In the genomic region with DNA sequence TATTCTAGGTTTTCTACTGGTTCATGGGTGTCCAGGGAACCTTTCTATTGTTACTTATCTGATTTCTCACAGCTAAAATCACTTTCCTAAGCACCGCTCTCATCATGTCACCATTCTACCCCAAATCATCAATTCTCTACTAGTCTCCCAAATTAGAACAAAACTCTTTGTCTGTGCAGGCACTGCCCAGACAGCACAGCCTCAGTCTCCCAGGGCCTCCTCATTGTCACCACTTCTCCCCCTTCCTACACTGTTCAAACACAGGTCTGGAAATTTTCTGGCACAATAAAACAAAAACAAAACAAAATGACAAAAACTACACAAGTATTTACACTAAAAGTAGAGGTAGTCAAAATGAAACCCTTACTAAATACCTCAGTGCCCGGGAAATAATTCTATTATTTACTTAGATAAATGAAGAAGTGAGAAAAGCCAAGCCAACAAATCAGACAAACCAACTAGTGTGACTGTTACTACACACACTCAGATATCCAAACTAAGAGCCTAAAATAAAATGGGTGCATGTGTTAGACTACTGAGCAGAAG, we compare ENCODE assay signal across 19 cellular contexts.
A peak's percentile ranks its signal among the peaks of the same experiment; 100 is the strongest.
DNase-seq lines count a peak whose midpoint lies in the region; ATAC-seq and TF ChIP-seq lines count a peak whose summit lies in the region.
"Had no signal": no experiment of that assay in that cellular context is flagged by ENCODE, and none has a peak within 500 bp of the region (broad histone marks: within the 10 kb centered on the region; RNA-seq: fewer than 3 reads in every experiment).

No MANE protein-coding gene starts in this region.

- no peaks in the 10 kb centered on the region for H3K9me3 Mint-ChIP-seq in activated T-cell treated with anti-CD3 and anti-CD28 coated beads, Interleukin-2, amount 50 U/mL, for 72 hours
- H3K9me3 Mint-ChIP-seq: activated T-helper 1 cell treated with anti-CD3 and anti-CD28 coated beads, Interleukin-12 subunit alpha, Interleukin-12 subunit beta, Interleukin-2, Interleukin-4 antibody, amounts not matched to agents 30 ng/mL and 10 ng/mL and 1 ng/mL, durations not matched to agents 14 hours and 24 hours and 36 hours; nephron had no signal

- DNase-seq in activated T-cell treated with anti-CD3 and anti-CD28 coated beads, Interleukin-2, amount 50 U/mL, for 72 hours = no peak
- DNase-seq in activated T-cell treated with anti-CD3 and anti-CD28 coated beads, Interleukin-2, amount 50 U/mL, for 1 hour = no peak
- DNase-seq in T-helper 17 cell (no peak), esophagus muscularis mucosa (ENCODE audit: extremely low spot score) (no peak), NOMO-1 treated with dmso at 0.1 percent for 144 hours (lab: John Stamatoyannopoulos, UW; ENCODE audit: unreplicated experiment) (no peak)
- DNase-seq in activated T-cell treated with anti-CD3 and anti-CD28 coated beads, Interleukin-2, amount 50 U/mL, for 48 hours = no peak
- DNase-seq: 8988T, cortex of kidney, H7, left ventricle myocardium inferior, NCI-H1092, NCI-H446, sigmoid colon, T-helper 1 cell had no signal

- peak overlapping the region; percentile 5 for H3K27ac Mint-ChIP-seq in activated T-cell treated with anti-CD3 and anti-CD28 coated beads, Interleukin-2, amount 50 U/mL, for 72 hours
- peak overlapping the region; percentile 72 for H3K27ac Mint-ChIP-seq in T-helper 17 cell
- H3K27ac Mint-ChIP-seq: activated T-helper 1 cell treated with anti-CD3 and anti-CD28 coated beads, Interleukin-12 subunit alpha, Interleukin-12 subunit beta, Interleukin-2, Interleukin-4 antibody, amounts not matched to agents 30 ng/mL and 10 ng/mL and 1 ng/mL, durations not matched to agents 14 hours and 24 hours and 36 hours; nephron had no signal

- H3K9me3 ChIP-seq in T-helper 17 cell (ENCODE audit: control insufficient read depth, low read length, poor library complexity, severe bottlenecking) = no peaks in the 10 kb centered on the region
- H3K9me3 ChIP-seq in esophagus muscularis mucosa = no peaks in the 10 kb centered on the region
- H3K9me3 ChIP-seq: left ventricle myocardium inferior, sigmoid colon had no signal

- intact Hi-C loops in esophagus muscularis mucosa (cut with DNase I) = no loop called here

- no peak for TF ChIP-seq POLR2A in esophagus muscularis mucosa (IDR thresholded peaks at IDR 0.05; ENCODE audit: low read depth)

- no peak for TF ChIP-seq EP300 in esophagus muscularis mucosa (IDR thresholded peaks at IDR 0.05)

- no peaks in the 10 kb centered on the region for H3K27me3 ChIP-seq in esophagus muscularis mucosa
- H3K27me3 ChIP-seq: sigmoid colon had no signal

- no peaks in the 10 kb centered on the region for H3K27me3 Mint-ChIP-seq in activated T-cell treated with anti-CD3 and anti-CD28 coated beads, Interleukin-2, amount 50 U/mL, for 72 hours (ENCODE audit: low read depth)
- H3K27me3 Mint-ChIP-seq in T-helper 17 cell = no peaks in the 10 kb centered on the region

- no peaks in the 10 kb centered on the region for H3K4me1 ChIP-seq in esophagus muscularis mucosa
- H3K4me1 ChIP-seq: left ventricle myocardium inferior had no signal

- H3K36me3 ChIP-seq in esophagus muscularis mucosa = no peaks in the 10 kb centered on the region
- H3K36me3 ChIP-seq: left ventricle myocardium inferior, sigmoid colon had no signal

- H3K27ac ChIP-seq in temporal lobe (ENCODE audit: low read depth, low read length) (peak overlapping the region; percentile 85), esophagus muscularis mucosa (replicated peaks in 1 of 4) (no peak overlapping the region)
- H3K27ac ChIP-seq: left ventricle myocardium inferior, sigmoid colon had no signal

- 74% methylated on average over 2 of the region's 2 CpGs for WGBS in esophagus muscularis mucosa

- H3K4me1 Mint-ChIP-seq in activated T-cell treated with anti-CD3 and anti-CD28 coated beads, Interleukin-2, amount 50 U/mL, for 72 hours (ENCODE audit: low read depth) = peaks cover 5% of the 10 kb centered on the region
- H3K4me1 Mint-ChIP-seq in T-helper 17 cell = peaks cover 6% of the 10 kb centered on the region

- no peak for TF ChIP-seq CTCF in esophagus muscularis mucosa (IDR thresholded peaks at IDR 0.05)

- no peak overlapping the region for H3K4me3 ChIP-seq in esophagus muscularis mucosa
- H3K4me3 ChIP-seq: left ventricle myocardium inferior, sigmoid colon had no signal

- no peak overlapping the region for H3K4me3 Mint-ChIP-seq in activated T-cell treated with anti-CD3 and anti-CD28 coated beads, Interleukin-2, amount 50 U/mL, for 72 hours
- H3K4me3 Mint-ChIP-seq in T-helper 17 cell = no peak overlapping the region
- H3K4me3 Mint-ChIP-seq: activated T-helper 1 cell treated with anti-CD3 and anti-CD28 coated beads, Interleukin-12 subunit alpha, Interleukin-12 subunit beta, Interleukin-2, Interleukin-4 antibody, amounts not matched to agents 30 ng/mL and 10 ng/mL and 1 ng/mL, durations not matched to agents 14 hours and 24 hours and 36 hours; nephron had no signal

- H3K36me3 Mint-ChIP-seq in activated T-cell treated with anti-CD3 and anti-CD28 coated beads, Interleukin-2, amount 50 U/mL, for 72 hours (ENCODE audit: insufficient read depth in 2 of 2) = no peaks in the 10 kb centered on the region
- H3K36me3 Mint-ChIP-seq in T-helper 17 cell (ENCODE audit: low read depth) = peaks cover 7% of the 10 kb centered on the region

- no peak for ATAC-seq in activated T-cell treated with anti-CD3 and anti-CD28 coated beads, Interleukin-2, amount 50 U/mL, for 72 hours (replicated peaks in 1 of 2)
- ATAC-seq in HG02759 (IDR thresholded peaks at IDR 0.05; ENCODE audit: unreplicated experiment) (peak; percentile 50), T-helper 17 cell (no peak)
- ATAC-seq: HepG2 had no signal
